22 cellular contexts compared by ENCODE assay signal in the genomic region with DNA sequence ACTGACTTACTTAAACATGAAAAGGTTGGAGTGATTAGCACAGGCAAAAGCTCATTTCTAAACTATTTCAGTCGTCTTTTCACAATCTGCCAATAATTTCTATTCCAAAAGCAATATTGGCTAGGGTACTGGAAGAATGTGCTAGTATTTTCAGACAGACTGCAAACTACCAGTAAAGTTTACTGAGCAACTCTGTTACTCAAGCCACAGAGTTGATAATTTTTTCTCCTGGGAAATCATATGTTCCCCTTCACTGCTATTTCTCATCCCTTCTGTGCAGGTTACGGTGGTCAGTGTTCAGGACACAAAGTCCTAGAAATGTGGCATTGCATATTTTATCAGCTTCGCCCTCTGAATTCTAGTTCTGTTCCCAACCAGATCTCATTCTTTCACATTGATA.
DNase-seq lines count a peak whose midpoint lies in the region; ATAC-seq, FAIRE-seq and TF ChIP-seq lines count a peak whose summit lies in the region.
"Had no signal": no experiment of that assay in that cellular context is flagged by ENCODE, and none has a peak within 500 bp of the region (broad histone marks: within the 10 kb centered on the region; RNA-seq: fewer than 3 reads in every experiment).

No MANE protein-coding gene starts in this region.

- peak; percentile 8 for DNase-seq in adipocyte (ENCODE audit: low read depth)
- peak; percentile 2 for DNase-seq in fibroblast of mammary gland (ENCODE audit: low read depth)
- DNase-seq in right cardiac atrium: no peak
- no peak for DNase-seq in thoracic aorta (ENCODE audit: low spot score)
- DNase-seq in omental fat pad (ENCODE audit: low spot score): no peak
- no peak for DNase-seq in colonic mucosa
- no peak for DNase-seq in D721Med (ENCODE audit: insufficient read length, low spot score)
- DNase-seq: Calu3; CD8-positive, alpha-beta T cell; DMS53; HFFc6; Karpas-422; NCI-H1417 treated with DMSO at 0.1 percent for 48 hours; NCI-H187 treated with DMSO at 0.1 percent for 48 hours; NCI-H2227 treated with DMSO at 0.1 percent for 48 hours; NCI-H510A treated with DMSO at 0.1 percent for 48 hours; NCI-H774; OCI-M1 had no signal

- no peaks in the 10 kb centered on the region for H3K27me3 ChIP-seq in adipocyte (replicated peaks; ENCODE audit: control insufficient read depth, insufficient read depth, low read length)
- H3K27me3 ChIP-seq in right cardiac atrium (ENCODE audit: control insufficient read depth, insufficient read depth): no peaks in the 10 kb centered on the region
- no peaks in the 10 kb centered on the region for H3K27me3 ChIP-seq in thoracic aorta (replicated peaks; ENCODE audit: insufficient read depth)
- H3K27me3 ChIP-seq in colonic mucosa: no peaks in the 10 kb centered on the region
- H3K27me3 ChIP-seq: BLaER1 had no signal

- H3K4me1 ChIP-seq in adipocyte (ENCODE audit: control insufficient read depth, insufficient read depth, low read length) (peaks cover 43% of the 10 kb centered on the region), right cardiac atrium (ENCODE audit: control insufficient read depth, insufficient read depth, low read length) (no peaks in the 10 kb centered on the region), thoracic aorta (ENCODE audit: control insufficient read depth in 1 of 2, low read depth in 2 of 2) (peaks cover 16 to 48% of the 10 kb centered on the region in 2 donors), colonic mucosa (no peaks in the 10 kb centered on the region)
- H3K4me1 ChIP-seq: A549, BLaER1 had no signal

- H3K27ac ChIP-seq in right cardiac atrium (ENCODE audit: low read length) (no peak overlapping the region), thoracic aorta (peak overlapping the region; percentile 72 to 86), colonic mucosa (no peak overlapping the region)
- H3K27ac ChIP-seq: A549, BLaER1 had no signal

- no peaks in the 10 kb centered on the region for H3K36me3 ChIP-seq in adipocyte (ENCODE audit: control insufficient read depth, insufficient read depth, low read length, severe bottlenecking)
- H3K36me3 ChIP-seq in thoracic aorta: no peaks in the 10 kb centered on the region
- no peaks in the 10 kb centered on the region for H3K36me3 ChIP-seq in colonic mucosa
- H3K36me3 ChIP-seq: BLaER1 had no signal

- H3K4me3 ChIP-seq in adipocyte (ENCODE audit: low read length) (no peak overlapping the region), fibroblast of mammary gland (ENCODE audit: control insufficient read depth, low read depth, low read length) (no peak overlapping the region), right cardiac atrium (ENCODE audit: low read length) (no peak overlapping the region), thoracic aorta (no peak overlapping the region), colonic mucosa (no peak overlapping the region)
- H3K4me3 ChIP-seq: A549, BLaER1 had no signal

- H3K9ac ChIP-seq in adipocyte (ENCODE audit: low read length) (peak overlapping the region; percentile 78), colonic mucosa (ENCODE audit: low read depth in 2 of 2, low read length in 2 of 2) (no peak overlapping the region)
- H3K9ac ChIP-seq: BLaER1 had no signal

- intact Hi-C loops in right cardiac atrium (cut with DNase I) (loop anchor here in 1 of 4 donors (10.0 kb wide), 1 partner anchor 64 kb away; no protein-coding TSS in a partner anchor), colonic mucosa (cut with DNase I) (no loop called here)

- 50% methylated on average over 3 of the region's 3 CpGs for WGBS in right cardiac atrium

- no peak for TF ChIP-seq CTCF in fibroblast of mammary gland (conservative IDR thresholded peaks at IDR 0.05; ENCODE audit: control insufficient read depth, insufficient read depth, low read depth, low read length)
- TF ChIP-seq CTCF in thoracic aorta (IDR thresholded peaks at IDR 0.05): no peak
- TF ChIP-seq CTCF in omental fat pad (IDR thresholded peaks at IDR 0.05): no peak
- TF ChIP-seq CTCF in colonic mucosa (IDR thresholded peaks at IDR 0.05): no peak
- TF ChIP-seq CTCF in D721Med (IDR thresholded peaks at IDR 0.05; ENCODE audit: insufficient read depth, missing control alignments): no peak

- H3K9me3 ChIP-seq in adipocyte (ENCODE audit: control insufficient read depth, low read length) (no peaks in the 10 kb centered on the region), right cardiac atrium (ENCODE audit: control insufficient read depth, low read length) (no peaks in the 10 kb centered on the region), thoracic aorta (no peaks in the 10 kb centered on the region), colonic mucosa (no peaks in the 10 kb centered on the region)
- H3K9me3 ChIP-seq: A549, BLaER1 had no signal

- ATAC-seq in right cardiac atrium (peak; percentile 89 to 90), thoracic aorta (ENCODE audit: insufficient number of reproducible peaks, low FRiP score, low read depth) (peak; percentile 63), omental fat pad (ENCODE audit: low FRiP score) (no peak)
- ATAC-seq: A549; CD8-positive, alpha-beta T cell had no signal

- FAIRE-seq in D721Med (lab: Jason Lieb, UNC): no peak
- FAIRE-seq: A549, GM12892, GM18507 had no signal

Comparison
In these comparisons a context has a peak if more than half of its experiments do, and no peak if none do; other contexts are left out.
1. DNase-seq: peak in adipocyte (single experiment) and fibroblast of mammary gland (single experiment); none in right cardiac atrium (0 of 3), thoracic aorta (single experiment), omental fat pad (single experiment), colonic mucosa (single experiment) and D721Med (single experiment).
2. H3K27ac ChIP-seq: peak in thoracic aorta (2 of 2); none in right cardiac atrium (single experiment) and colonic mucosa (single experiment).